In genomic region chr2:217162533-217162932, GRCh38 we compare ENCODE assay signal across 1 cellular context.
A peak's percentile ranks its signal among the peaks of the same experiment; 100 is the strongest.
TF ChIP-seq lines count a peak whose summit lies in the region.

No MANE protein-coding gene starts in this region.

TF ChIP-seq in K562, 482 proteins besides CTCF, POLR2A, EP300 and RAD21 (continued from another document and continues in another):
- TF ChIP-seq CREB3L1 (IDR thresholded peaks at IDR 0.05; ENCODE audit: borderline replicate concordance, low read depth) (no peak), ZFP91 (CRISPR knock-in tag; IDR thresholded peaks at IDR 0.05) (no peak), HDAC1 (IDR thresholded peaks at IDR 0.05) (no peak), STAT5B (CRISPR knock-in tag; IDR thresholded peaks at IDR 0.05) (no peak), RERE (CRISPR knock-in tag; IDR thresholded peaks at IDR 0.05; ENCODE audit: borderline replicate concordance) (no peak), ESRRA (IDR thresholded peaks at IDR 0.05; ENCODE audit: borderline replicate concordance, low read depth) (peak; percentile 78; the same call in 1 of the 2 replicates), ZBTB9 (CRISPR knock-in tag; IDR thresholded peaks at IDR 0.05) (no peak), THRB (CRISPR knock-in tag; conservative IDR thresholded peaks at IDR 0.05) (no peak), TRIM25 (IDR thresholded peaks at IDR 0.05; ENCODE audit: borderline replicate concordance) (no peak), MYC (IDR thresholded peaks at IDR 0.05; ENCODE audit: low read depth, low read length) (no peak), MYC (CRISPR knock-in tag; IDR thresholded peaks at IDR 0.05; ENCODE audit: borderline replicate concordance, low read depth) (no peak), TEAD4 (IDR thresholded peaks at IDR 0.05; ENCODE audit: low read length) (peak; percentile 26; the same call in 1 of the 2 replicates), TEAD4 (CRISPR knock-in tag; IDR thresholded peaks at IDR 0.05; ENCODE audit: borderline replicate concordance) (no peak), GTF2E2 (tag; IDR thresholded peaks at IDR 0.05) (no peak), CEBPB (tag; IDR thresholded peaks at IDR 0.05) (no peak), RBM25 (IDR thresholded peaks at IDR 0.05; ENCODE audit: low read depth, low read length, severe bottlenecking) (no peak), TAF9B (IDR thresholded peaks at IDR 0.05; ENCODE audit: partially characterized antibody) (no peak), UBTF (IDR thresholded peaks at IDR 0.05; ENCODE audit: borderline replicate concordance in 1 of 2, low read depth in 2 of 2, low read length in 2 of 2) (no peak), CREM (IDR thresholded peaks at IDR 0.05; ENCODE audit: low read depth) (peak; percentile 91), GTF2B (IDR thresholded peaks at IDR 0.05; ENCODE audit: extremely low read depth, insufficient read length) (no peak), ZNF644 (tag; IDR thresholded peaks at IDR 0.05; ENCODE audit: low read depth) (no peak), BMI1 (IDR thresholded peaks at IDR 0.05; ENCODE audit: low read length) (no peak), GATAD2B (IDR thresholded peaks at IDR 0.05; ENCODE audit: borderline replicate concordance) (no peak), MECOM (CRISPR knock-in tag; IDR thresholded peaks at IDR 0.05) (no peak), HMGXB4 (CRISPR knock-in tag; IDR thresholded peaks at IDR 0.05) (no peak), ZBTB12 (CRISPR knock-in tag; IDR thresholded peaks at IDR 0.05) (no peak), GATA2 (CRISPR knock-in tag; IDR thresholded peaks at IDR 0.05) (no peak), TCFL5 (CRISPR knock-in tag; conservative IDR thresholded peaks at IDR 0.05) (no peak), POLR2AphosphoS2 (IDR thresholded peaks at IDR 0.05; ENCODE audit: low read length) (no peak), MITF (IDR thresholded peaks at IDR 0.05) (no peak), ZNF717 (CRISPR knock-in tag; IDR thresholded peaks at IDR 0.05) (no peak), SRSF3 (IDR thresholded peaks at IDR 0.05; ENCODE audit: insufficient read depth, low read length) (no peak), JUND (IDR thresholded peaks at IDR 0.05; ENCODE audit: borderline replicate concordance, low read depth, low read length) (peak; percentile 73; the same call in 1 of the 2 replicates), JUND (tag; IDR thresholded peaks at IDR 0.05; ENCODE audit: borderline replicate concordance, low read depth, low read length) (peak; percentile 52; the same call in 2 of the 3 replicates), GTF2F1 (IDR thresholded peaks at IDR 0.05; ENCODE audit: low read depth, low read length) (no peak), CREB1 (IDR thresholded peaks at IDR 0.05) (0 out of 2 replicates have a peak, but pooled peaks have one; percentile 40), CREB1 (CRISPR knock-in tag; IDR thresholded peaks at IDR 0.05) (peak; percentile 68), ETV6 (IDR thresholded peaks at IDR 0.05; ENCODE audit: borderline replicate concordance in 1 of 2, low read depth in 2 of 2, low read length in 1 of 2) (no peak), ETV6 (CRISPR knock-in tag; IDR thresholded peaks at IDR 0.05; ENCODE audit: borderline replicate concordance) (no peak), LEF1 (IDR thresholded peaks at IDR 0.05) (0 out of 2 replicates have a peak, but pooled peaks have one; percentile 14), GTF2A2 (tag; IDR thresholded peaks at IDR 0.05) (no peak)
